In the genomic region with DNA sequence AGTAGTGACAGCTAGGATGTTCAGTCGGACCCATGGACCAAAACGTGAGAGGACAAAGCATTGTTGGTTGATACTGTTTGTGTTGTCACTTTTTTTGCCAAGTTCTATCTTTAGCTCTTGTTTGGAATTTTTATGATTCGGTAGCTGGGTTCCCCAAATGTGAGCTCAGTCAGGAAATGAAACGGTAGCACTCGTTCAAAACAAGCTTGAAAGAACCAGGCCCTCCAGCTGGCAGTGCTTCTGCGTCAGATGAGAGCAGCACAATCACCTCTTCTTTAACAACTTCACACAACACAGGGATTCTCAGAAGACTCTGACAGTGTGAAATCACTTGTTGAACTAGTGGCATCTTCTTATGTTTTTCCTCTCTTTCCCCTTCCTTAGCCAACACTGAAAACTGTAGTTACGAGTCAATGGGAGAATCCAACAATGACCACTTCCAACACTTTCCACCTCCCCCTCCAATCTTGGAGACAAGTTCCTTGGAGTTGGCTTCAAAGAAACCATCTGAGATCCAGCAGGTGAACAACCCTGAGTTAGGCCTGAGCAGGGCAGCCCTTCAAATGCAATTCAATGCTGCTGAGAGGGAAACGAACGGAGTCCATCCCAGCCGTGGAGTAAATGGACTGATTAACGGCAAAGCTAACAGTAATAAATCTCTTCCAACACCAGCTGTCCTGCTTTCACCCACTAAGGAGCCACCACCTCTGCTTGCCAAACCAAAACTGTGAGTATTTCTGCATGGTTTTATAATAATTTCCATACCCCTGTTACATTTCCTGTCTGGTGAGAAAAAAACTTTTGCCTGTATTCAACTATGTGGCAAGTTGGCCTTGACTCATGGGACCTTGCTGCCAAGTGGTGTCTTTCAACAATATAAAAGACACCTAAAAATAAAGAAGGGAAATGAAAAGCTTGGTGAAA, we compare ENCODE assay signal across 10 cellular contexts.
DNase-seq lines count a peak whose midpoint lies in the region; ATAC-seq lines count a peak whose summit lies in the region.
"Had no signal": no experiment of that assay in that cellular context is flagged by ENCODE, and none has a peak within 500 bp of the region (broad histone marks: within the 10 kb centered on the region; RNA-seq: fewer than 3 reads in every experiment).

No MANE protein-coding gene starts in this region.

- no peak overlapping the region for H3K9ac ChIP-seq in BLaER1

- peaks cover 20% of the 10 kb centered on the region for H3K4me1 ChIP-seq in BLaER1

- no peaks in the 10 kb centered on the region for H3K9me3 ChIP-seq in BLaER1

- H3K27me3 ChIP-seq in BLaER1 = no peaks in the 10 kb centered on the region

- H3K36me3 ChIP-seq in BLaER1 = no peaks in the 10 kb centered on the region

- H3K27ac ChIP-seq in BLaER1 = no peak overlapping the region; the same call in 1 of the 2 replicates

- H3K4me2 ChIP-seq in BLaER1 = peak overlapping the region; percentile 67

- intact Hi-C loops in posterior vena cava (cut with DNase I) = loop anchor here in 1 of 2 donors (5.0 to 10.0 kb wide), 4 partner anchors 53 to 203 kb away; no protein-coding TSS in a partner anchor

- H4K20me1 ChIP-seq in BLaER1 = no peaks in the 10 kb centered on the region

- ATAC-seq in HG02938 (IDR thresholded peaks at IDR 0.05; ENCODE audit: unreplicated experiment) = no peak

- peak; percentile 43 for DNase-seq in HS-5 (ENCODE audit: low read depth)
- DNase-seq in epidermal melanocyte (ENCODE audit: insufficient read length, low spot score) = peak; percentile 50
- DNase-seq in posterior vena cava (ENCODE audit: low spot score) = peak; percentile 76
- no peak for DNase-seq in stimulated activated CD4-positive, alpha-beta T cell treated with anti-CD3 and anti-CD28 coated beads, Interleukin-15, amount 100 ng/mL, for 24 hours
- no peak for DNase-seq in mucosa of gallbladder (ENCODE audit: low spot score)
- DNase-seq in D341Med (ENCODE audit: low spot score) = no peak
- DNase-seq: hippocampal formation, KBM-7 had no signal

- no peak overlapping the region for H3K4me3 ChIP-seq in BLaER1

Comparison
In these comparisons a context has a peak if more than half of its experiments do, and no peak if none do; other contexts are left out.
1. DNase-seq: peak in HS-5 (single experiment), epidermal melanocyte (single experiment) and posterior vena cava (single experiment); none in stimulated activated CD4-positive, alpha-beta T cell treated with anti-CD3 and anti-CD28 coated beads, Interleukin-15, amount 100 ng/mL, for 24 hours (single experiment), mucosa of gallbladder (single experiment) and D341Med (single experiment).